In the genomic region with DNA sequence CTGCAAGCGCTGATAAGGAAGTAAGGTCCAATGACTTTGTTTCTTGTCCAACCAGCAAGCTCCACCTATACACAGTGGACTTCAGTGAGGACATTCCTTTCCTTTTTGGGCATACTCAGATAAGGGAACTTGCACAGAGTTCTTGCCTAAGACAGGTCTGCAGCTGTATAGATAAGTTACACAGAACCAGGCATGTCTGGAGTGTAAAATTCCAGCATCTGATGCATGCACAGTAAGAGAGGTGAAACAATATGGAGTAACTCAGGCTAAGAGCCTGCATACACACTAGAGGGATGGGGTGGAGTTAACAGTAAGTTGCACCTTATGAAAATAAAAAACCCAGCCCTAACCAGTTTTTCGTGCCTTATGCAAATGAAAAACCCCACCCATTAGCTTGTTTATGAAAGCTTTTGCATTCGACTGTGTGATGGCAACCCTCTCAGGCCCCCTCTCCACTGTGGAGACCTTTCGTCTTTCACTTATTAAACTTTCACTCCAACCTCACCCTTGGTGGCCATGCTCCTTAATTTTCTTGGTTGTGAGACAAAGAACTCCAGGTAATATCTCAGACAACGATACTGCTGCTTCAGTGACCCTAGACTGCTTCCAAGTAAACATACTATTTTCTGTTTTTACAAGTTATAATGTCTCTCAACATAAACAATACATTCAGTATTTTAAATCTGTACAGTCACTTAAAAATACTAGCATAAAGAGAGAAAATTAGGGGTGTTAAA, we compare ENCODE assay signal across 1 cellular context.
TF ChIP-seq lines count a peak whose summit lies in the region.

No MANE protein-coding gene starts in this region.

TF ChIP-seq in K562, 482 proteins besides CTCF, POLR2A, EP300 and RAD21 (continued from another document and continues in another):
- TF ChIP-seq, protein P1, sequence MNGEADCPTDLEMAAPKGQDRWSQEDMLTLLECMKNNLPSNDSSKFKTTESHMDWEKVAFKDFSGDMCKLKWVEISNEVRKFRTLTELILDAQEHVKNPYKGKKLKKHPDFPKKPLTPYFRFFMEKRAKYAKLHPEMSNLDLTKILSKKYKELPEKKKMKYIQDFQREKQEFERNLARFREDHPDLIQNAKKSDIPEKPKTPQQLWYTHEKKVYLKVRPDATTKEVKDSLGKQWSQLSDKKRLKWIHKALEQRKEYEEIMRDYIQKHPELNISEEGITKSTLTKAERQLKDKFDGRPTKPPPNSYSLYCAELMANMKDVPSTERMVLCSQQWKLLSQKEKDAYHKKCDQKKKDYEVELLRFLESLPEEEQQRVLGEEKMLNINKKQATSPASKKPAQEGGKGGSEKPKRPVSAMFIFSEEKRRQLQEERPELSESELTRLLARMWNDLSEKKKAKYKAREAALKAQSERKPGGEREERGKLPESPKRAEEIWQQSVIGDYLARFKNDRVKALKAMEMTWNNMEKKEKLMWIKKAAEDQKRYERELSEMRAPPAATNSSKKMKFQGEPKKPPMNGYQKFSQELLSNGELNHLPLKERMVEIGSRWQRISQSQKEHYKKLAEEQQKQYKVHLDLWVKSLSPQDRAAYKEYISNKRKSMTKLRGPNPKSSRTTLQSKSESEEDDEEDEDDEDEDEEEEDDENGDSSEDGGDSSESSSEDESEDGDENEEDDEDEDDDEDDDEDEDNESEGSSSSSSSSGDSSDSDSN (IDR thresholded peaks at IDR 0.05; ENCODE audit: borderline replicate concordance in 1 of 2, low read depth in 2 of 2, low read length in 2 of 2): no peak
- peak; percentile 90 for TF ChIP-seq HDAC8 (tag; IDR thresholded peaks at IDR 0.05)
- TF ChIP-seq, protein P2, sequence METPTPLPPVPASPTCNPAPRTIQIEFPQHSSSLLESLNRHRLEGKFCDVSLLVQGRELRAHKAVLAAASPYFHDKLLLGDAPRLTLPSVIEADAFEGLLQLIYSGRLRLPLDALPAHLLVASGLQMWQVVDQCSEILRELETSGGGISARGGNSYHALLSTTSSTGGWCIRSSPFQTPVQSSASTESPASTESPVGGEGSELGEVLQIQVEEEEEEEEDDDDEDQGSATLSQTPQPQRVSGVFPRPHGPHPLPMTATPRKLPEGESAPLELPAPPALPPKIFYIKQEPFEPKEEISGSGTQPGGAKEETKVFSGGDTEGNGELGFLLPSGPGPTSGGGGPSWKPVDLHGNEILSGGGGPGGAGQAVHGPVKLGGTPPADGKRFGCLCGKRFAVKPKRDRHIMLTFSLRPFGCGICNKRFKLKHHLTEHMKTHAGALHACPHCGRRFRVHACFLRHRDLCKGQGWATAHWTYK (CRISPR knock-in tag; IDR thresholded peaks at IDR 0.05): peak; percentile 100
- TF ChIP-seq SRF (CRISPR knock-in tag; IDR thresholded peaks at IDR 0.05): peak; percentile 66 to 76; a peak in 2 of 4 replicates
- TF ChIP-seq SIRT6 (IDR thresholded peaks at IDR 0.05; ENCODE audit: low read depth, low read length): no peak
- TF ChIP-seq MBD2 (IDR thresholded peaks at IDR 0.05; ENCODE audit: borderline replicate concordance, low read depth): no peak
- no peak for TF ChIP-seq ZNF146 (CRISPR knock-in tag; IDR thresholded peaks at IDR 0.05; ENCODE audit: unreplicated experiment)
- TF ChIP-seq, protein P3, sequence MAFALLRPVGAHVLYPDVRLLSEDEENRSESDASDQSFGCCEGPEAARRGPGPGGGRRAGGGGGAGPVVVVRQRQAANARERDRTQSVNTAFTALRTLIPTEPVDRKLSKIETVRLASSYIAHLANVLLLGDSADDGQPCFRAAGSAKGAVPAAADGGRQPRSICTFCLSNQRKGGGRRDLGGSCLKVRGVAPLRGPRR (CRISPR knock-in tag; IDR thresholded peaks at IDR 0.05): peak; percentile 99
- TF ChIP-seq STAT5A (IDR thresholded peaks at IDR 0.05; ENCODE audit: borderline replicate concordance, low read length): peak; percentile 68; the same call in 1 of the 2 replicates
- TF ChIP-seq IFI16 (CRISPR knock-in tag; IDR thresholded peaks at IDR 0.05): peak; percentile 98
- TF ChIP-seq, protein P4, sequence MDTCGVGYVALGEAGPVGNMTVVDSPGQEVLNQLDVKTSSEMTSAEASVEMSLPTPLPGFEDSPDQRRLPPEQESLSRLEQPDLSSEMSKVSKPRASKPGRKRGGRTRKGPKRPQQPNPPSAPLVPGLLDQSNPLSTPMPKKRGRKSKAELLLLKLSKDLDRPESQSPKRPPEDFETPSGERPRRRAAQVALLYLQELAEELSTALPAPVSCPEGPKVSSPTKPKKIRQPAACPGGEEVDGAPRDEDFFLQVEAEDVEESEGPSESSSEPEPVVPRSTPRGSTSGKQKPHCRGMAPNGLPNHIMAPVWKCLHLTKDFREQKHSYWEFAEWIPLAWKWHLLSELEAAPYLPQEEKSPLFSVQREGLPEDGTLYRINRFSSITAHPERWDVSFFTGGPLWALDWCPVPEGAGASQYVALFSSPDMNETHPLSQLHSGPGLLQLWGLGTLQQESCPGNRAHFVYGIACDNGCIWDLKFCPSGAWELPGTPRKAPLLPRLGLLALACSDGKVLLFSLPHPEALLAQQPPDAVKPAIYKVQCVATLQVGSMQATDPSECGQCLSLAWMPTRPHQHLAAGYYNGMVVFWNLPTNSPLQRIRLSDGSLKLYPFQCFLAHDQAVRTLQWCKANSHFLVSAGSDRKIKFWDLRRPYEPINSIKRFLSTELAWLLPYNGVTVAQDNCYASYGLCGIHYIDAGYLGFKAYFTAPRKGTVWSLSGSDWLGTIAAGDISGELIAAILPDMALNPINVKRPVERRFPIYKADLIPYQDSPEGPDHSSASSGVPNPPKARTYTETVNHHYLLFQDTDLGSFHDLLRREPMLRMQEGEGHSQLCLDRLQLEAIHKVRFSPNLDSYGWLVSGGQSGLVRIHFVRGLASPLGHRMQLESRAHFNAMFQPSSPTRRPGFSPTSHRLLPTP (IDR thresholded peaks at IDR 0.05; ENCODE audit: borderline replicate concordance, extremely low read depth, insufficient read length): no peak
- TF ChIP-seq ZNF830 (CRISPR knock-in tag; IDR thresholded peaks at IDR 0.05): 0 out of 2 replicates have a peak, but pooled peaks have one; percentile 48
- peak; percentile 87 for TF ChIP-seq ZNF253 (CRISPR knock-in tag; conservative IDR thresholded peaks at IDR 0.05)
- TF ChIP-seq TRIM25 (IDR thresholded peaks at IDR 0.05; ENCODE audit: borderline replicate concordance): no peak
- no peak for TF ChIP-seq MAFF (IDR thresholded peaks at IDR 0.05; ENCODE audit: low read length)
- no peak for TF ChIP-seq KAT2B (IDR thresholded peaks at IDR 0.05; ENCODE audit: low read depth, low read length)
- TF ChIP-seq ETV1 (tag; conservative IDR thresholded peaks at IDR 0.05; ENCODE audit: low read depth): no peak
- TF ChIP-seq GTF2A2 (tag; IDR thresholded peaks at IDR 0.05): peak; percentile 98
- TF ChIP-seq ZNF778 (CRISPR knock-in tag; IDR thresholded peaks at IDR 0.05): 0 out of 2 replicates have a peak, but pooled peaks have one; percentile 91
- no peak for TF ChIP-seq ZNF318 (IDR thresholded peaks at IDR 0.05; ENCODE audit: borderline replicate concordance in 1 of 2, low read depth in 1 of 2)
- peak; percentile 79; the same call in 1 of the 2 replicates for TF ChIP-seq STAT5B (CRISPR knock-in tag; IDR thresholded peaks at IDR 0.05)
- no peak for TF ChIP-seq ZNF217 (CRISPR knock-in tag; IDR thresholded peaks at IDR 0.05)
- TF ChIP-seq, protein P5, sequence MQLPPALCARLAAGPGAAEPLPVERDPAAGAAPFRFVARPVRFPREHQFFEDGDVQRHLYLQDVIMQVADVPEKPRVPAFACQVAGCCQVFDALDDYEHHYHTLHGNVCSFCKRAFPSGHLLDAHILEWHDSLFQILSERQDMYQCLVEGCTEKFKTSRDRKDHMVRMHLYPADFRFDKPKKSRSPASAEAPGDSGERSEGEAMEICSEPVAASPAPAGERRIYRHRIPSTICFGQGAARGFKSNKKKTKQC (CRISPR knock-in tag; IDR thresholded peaks at IDR 0.05): no peak
- TF ChIP-seq ZKSCAN3 (CRISPR knock-in tag; IDR thresholded peaks at IDR 0.05): peak; percentile 60; the same call in 1 of the 2 replicates
- peak; percentile 67 for TF ChIP-seq PML (IDR thresholded peaks at IDR 0.05; ENCODE audit: low read length)
- peak; percentile 100 for TF ChIP-seq HSF4 (CRISPR knock-in tag; IDR thresholded peaks at IDR 0.05; ENCODE audit: borderline replicate concordance)
- TF ChIP-seq, protein P6, sequence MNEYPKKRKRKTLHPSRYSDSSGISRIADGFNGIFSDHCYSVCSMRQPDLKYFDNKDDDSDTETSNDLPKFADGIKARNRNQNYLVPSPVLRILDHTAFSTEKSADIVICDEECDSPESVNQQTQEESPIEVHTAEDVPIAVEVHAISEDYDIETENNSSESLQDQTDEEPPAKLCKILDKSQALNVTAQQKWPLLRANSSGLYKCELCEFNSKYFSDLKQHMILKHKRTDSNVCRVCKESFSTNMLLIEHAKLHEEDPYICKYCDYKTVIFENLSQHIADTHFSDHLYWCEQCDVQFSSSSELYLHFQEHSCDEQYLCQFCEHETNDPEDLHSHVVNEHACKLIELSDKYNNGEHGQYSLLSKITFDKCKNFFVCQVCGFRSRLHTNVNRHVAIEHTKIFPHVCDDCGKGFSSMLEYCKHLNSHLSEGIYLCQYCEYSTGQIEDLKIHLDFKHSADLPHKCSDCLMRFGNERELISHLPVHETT (CRISPR knock-in tag; conservative IDR thresholded peaks at IDR 0.05 in 1 of 2, IDR thresholded peaks at IDR 0.05 in 1 of 2): peak in 1 of 2 experiments; percentile 98; a peak in 2 of 4 replicates
- TF ChIP-seq MBD1 (CRISPR knock-in tag; IDR thresholded peaks at IDR 0.05): no peak
